In genomic region chr3:124752051-124752450, GRCh38 we compare ENCODE assay signal across 20 cellular contexts.
"Had no signal": no experiment of that assay in that cellular context is flagged by ENCODE, and none has a peak within 500 bp of the region (broad histone marks: within the 10 kb centered on the region; RNA-seq: fewer than 3 reads in every experiment).

No MANE protein-coding gene starts in this region.

- H3K4me1 ChIP-seq: esophagus muscularis mucosa, gastroesophageal sphincter, left ventricle myocardium inferior, lower lobe of right lung, right atrium auricular region had no signal

- H3K4me3 Mint-ChIP-seq: immature natural killer cell; memory B cell; naive thymus-derived CD4-positive, alpha-beta T cell; nephron progenitor cell had no signal

- H3K36me3 Mint-ChIP-seq: immature natural killer cell, memory B cell had no signal

- H3K9me3 Mint-ChIP-seq: immature natural killer cell, memory B cell had no signal

- H3K27ac ChIP-seq: epithelial cell of prostate, esophagus muscularis mucosa, gastroesophageal sphincter, left ventricle myocardium inferior, lower lobe of right lung, neutrophil, right atrium auricular region, thyroid gland had no signal

- H3K9me3 ChIP-seq: esophagus muscularis mucosa, gastroesophageal sphincter, left ventricle myocardium inferior, lower lobe of right lung, neutrophil, right atrium auricular region, thyroid gland had no signal

- H3K4me1 Mint-ChIP-seq: immature natural killer cell, memory B cell had no signal

- H3K27ac Mint-ChIP-seq: immature natural killer cell, memory B cell, nephron progenitor cell had no signal

- H3K4me3 ChIP-seq: esophagus muscularis mucosa, gastroesophageal sphincter, left ventricle myocardium inferior, lower lobe of right lung, right atrium auricular region, thyroid gland had no signal

- H3K27me3 ChIP-seq: esophagus muscularis mucosa, neutrophil, right atrium auricular region, thyroid gland had no signal

- DNase-seq: effector memory CD4-positive, alpha-beta T cell; glutamatergic neuron; immature natural killer cell; kidney; left cardiac atrium; left ventricle myocardium inferior; lower lobe of right lung; naive thymus-derived CD4-positive, alpha-beta T cell; nephron progenitor cell; posterior cingulate gyrus; small intestine; stimulated activated CD4-positive, alpha-beta T cell treated with anti-CD3 and anti-CD28 coated beads, Interleukin-12 subunit alpha, Interleukin-12 subunit beta, amount 100 ng/mL, for 4 hours; stimulated activated naive CD4-positive, alpha-beta T cell treated with Interleukin-2 at 50 U/mL for 16 hours; thyroid gland had no signal

- ATAC-seq: gastroesophageal sphincter; left cardiac atrium; lower lobe of right lung; naive thymus-derived CD4-positive, alpha-beta T cell had no signal

- H3K36me3 ChIP-seq: neutrophil, right atrium auricular region, thyroid gland had no signal
